In the genomic region with DNA sequence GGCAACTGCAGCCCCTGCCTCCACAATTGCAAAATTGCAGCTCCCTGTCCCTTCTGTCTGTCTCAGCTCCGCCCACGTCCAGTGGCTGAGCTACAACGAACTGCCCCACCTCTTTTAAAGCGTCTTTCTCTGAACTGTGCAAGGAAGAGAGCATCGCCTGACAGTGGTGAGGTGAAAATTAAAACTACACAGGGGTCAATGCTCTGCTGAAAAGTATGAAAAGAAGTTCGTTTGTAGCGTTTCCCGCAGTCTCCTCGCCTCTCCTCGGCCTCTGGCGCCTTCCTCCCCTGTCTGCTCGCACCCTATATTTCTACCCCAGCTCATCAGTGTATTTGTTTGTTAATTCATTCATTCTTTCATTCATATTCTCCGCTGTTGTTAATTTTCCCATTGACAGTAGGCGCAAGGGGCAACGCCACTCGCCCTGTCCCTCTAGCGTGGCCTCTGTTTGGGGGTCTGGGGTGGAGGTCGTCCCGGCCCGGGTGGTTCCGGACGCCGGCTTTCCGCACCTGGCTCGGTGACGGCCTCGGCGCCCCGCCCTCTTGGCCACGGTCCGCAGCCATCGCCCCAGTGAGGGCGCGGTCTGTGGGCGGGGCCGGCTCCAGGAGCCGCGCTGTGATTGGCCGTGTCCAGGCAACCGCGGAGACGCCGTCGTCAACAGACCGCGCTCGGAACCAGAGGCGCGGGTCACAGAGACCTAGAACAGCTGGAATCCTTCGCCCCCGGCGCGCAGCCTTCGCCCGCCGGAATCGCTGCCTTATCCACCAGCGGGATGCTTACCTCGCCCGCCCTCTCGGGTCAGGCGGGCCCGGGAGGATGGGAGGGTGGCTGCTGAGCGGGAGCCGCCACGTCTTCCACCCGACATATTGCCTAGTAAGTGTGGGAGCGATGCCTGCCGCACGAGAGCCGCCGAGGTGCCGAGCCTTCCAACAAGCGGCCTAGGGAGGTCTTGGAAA, we compare ENCODE assay signal across 9 cellular contexts. TPM values are rescaled to one million over a fixed set of nuclear protein-coding genes. Genes with fewer than 3 reads are reported as not detected.
DNase-seq lines count a peak whose midpoint lies in the region; ATAC-seq and TF ChIP-seq lines count a peak whose summit lies in the region.
"Had no signal": no experiment of that assay in that cellular context is flagged by ENCODE, and none has a peak within 500 bp of the region (broad histone marks: within the 10 kb centered on the region; RNA-seq: fewer than 3 reads in every experiment).

A gene with protein sequence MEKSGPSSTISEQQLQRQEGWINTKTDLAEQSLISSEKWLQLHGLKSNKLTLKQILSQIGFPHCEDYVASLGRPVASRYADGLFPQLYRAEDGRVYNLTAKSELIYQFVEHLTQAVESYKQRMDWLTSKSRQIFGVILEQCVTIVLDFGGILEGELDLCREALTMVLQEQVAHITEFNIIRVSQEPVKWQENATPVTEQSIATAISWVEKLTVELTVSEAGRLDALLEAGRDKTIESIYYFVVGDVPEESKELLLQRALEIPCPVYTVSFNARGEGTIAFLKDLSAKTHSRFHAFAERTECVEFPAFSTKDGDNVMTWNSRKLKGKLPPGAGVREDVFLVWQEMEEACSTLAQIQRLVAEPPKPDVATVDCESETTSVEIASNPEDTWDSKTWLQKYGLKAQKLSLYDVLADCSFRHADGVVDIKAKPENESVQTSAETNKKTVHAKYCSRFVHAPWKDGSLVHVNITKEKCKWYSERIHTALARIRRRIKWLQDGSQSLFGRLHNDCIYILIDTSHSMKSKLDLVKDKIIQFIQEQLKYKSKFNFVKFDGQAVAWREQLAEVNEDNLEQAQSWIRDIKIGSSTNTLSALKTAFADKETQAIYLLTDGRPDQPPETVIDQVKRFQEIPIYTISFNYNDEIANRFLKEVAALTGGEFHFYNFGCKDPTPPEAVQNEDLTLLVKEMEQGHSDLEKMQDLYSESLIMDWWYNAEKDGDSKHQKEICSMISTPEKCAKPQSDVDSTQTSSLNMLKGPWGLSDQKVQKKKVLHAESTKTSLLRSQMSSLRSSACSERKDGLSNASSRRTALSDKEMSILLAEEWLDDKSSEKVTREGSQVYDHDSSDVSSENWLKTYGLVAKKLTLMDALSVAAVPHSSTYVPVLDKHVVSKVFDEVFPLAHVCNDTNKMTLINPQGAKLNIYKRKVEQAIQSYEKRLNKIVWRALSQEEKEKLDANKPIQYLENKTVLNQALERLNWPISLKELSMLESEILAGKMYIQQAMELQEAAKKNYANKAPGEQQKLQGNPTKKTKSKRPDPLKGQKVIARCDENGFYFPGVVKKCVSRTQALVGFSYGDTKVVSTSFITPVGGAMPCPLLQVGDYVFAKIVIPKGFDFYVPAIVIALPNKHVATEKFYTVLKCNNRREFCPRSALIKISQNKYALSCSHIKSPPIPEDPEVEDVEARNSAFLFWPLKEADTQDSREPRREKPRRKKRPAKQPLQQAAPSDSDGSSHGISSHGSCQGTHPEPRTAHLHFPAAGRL (N-terminal part only) (plus strand): TSS at position 677 of the 956 bp plus-strand sequence. CDS start 5,926 bp downstream, outside the sequence.

- H3K4me3 ChIP-seq in Caco-2 (ENCODE audit: low read depth, low read length) (peak within 1 kb of the TSS; percentile 46), PC-9 (peak within 1 kb of the TSS; percentile 58), iPS-20b (ENCODE audit: low read length) (peak within 1 kb of the TSS; percentile 83), SJCRH30 (no peak within 1 kb of the TSS)

- H3K4me2 ChIP-seq in PC-9, result peak within 1 kb of the TSS; percentile 80

- H3K9ac ChIP-seq in iPS-20b (ENCODE audit: low read depth, low read length), result no peak within 1 kb of the TSS

- H3K9me3 ChIP-seq in Caco-2, result no peaks in the 10 kb centered on the region
- no peaks in the 10 kb centered on the region for H3K9me3 ChIP-seq in PC-9 (ENCODE audit: insufficient read depth, low read depth)
- H3K9me3 ChIP-seq in iPS-20b (ENCODE audit: insufficient read depth, low read depth, low read length), result no peaks in the 10 kb centered on the region
- no peaks in the 10 kb centered on the region for H3K9me3 ChIP-seq in SJCRH30 (replicated peaks)

- H3K36me3 ChIP-seq in Caco-2 (ENCODE audit: control insufficient read depth, insufficient read depth, low read length) (no peaks in the 10 kb centered on the region), PC-9 (ENCODE audit: low read depth) (no peaks in the 10 kb centered on the region), iPS-20b (ENCODE audit: insufficient read depth, low read depth, low read length) (no peaks in the 10 kb centered on the region), SJCRH30 (no peaks in the 10 kb centered on the region)

- H3K9me2 ChIP-seq in PC-9 (ENCODE audit: insufficient read depth), result no peaks in the 10 kb centered on the region

- ATAC-seq in GM19397 (IDR thresholded peaks at IDR 0.05; ENCODE audit: unreplicated experiment) (peak; percentile 65), HG03571 (IDR thresholded peaks at IDR 0.05; ENCODE audit: unreplicated experiment) (peak; percentile 72)

- CTCF ChIA-PET in Caco-2 (lab: Charles Lee), result no interaction called here
- CTCF ChIA-PET in PC-9 (lab: Charles Lee), result no interaction called here

- H3K36me3 Mint-ChIP-seq in Caco-2 (ENCODE audit: insufficient read depth, unreplicated experiment) (peaks cover 7% of the 10 kb centered on the region), brain (no peaks in the 10 kb centered on the region)

- POLR2A ChIA-PET in Caco-2 (lab: Charles Lee) (interaction anchor here (0.6 kb wide), 1 partner anchor 93 kb away, joined by 3 read pairs; no protein-coding TSS in a partner anchor), PC-9 (lab: Charles Lee; ENCODE audit: unreplicated experiment) (interaction anchor here (0.6 kb wide), 1 partner anchor 114 kb away, joined by 4 read pairs; no protein-coding TSS in a partner anchor)

- H4K20me1 ChIP-seq in PC-9 (ENCODE audit: insufficient read depth), result no peaks in the 10 kb centered on the region

- no peaks in the 10 kb centered on the region for H3K9me3 Mint-ChIP-seq in Caco-2 (ENCODE audit: unreplicated experiment)
- H3K9me3 Mint-ChIP-seq in brain, result peaks cover 0 to 3% (median 0%) of the 10 kb centered on the region in 5 experiments

- peak; percentile 80 to 94 for DNase-seq in Caco-2
- peak in 1 of 2 experiments; percentile 45 for DNase-seq in PC-9
- DNase-seq in stimulated activated CD4-positive, alpha-beta T cell treated with anti-CD3 and anti-CD28 coated beads, Interleukin-12 subunit alpha, Interleukin-12 subunit beta, amount 100 ng/mL, for 4 hours, result peak; percentile 54
- DNase-seq in SJCRH30, result no peak

- intact Hi-C loops in Caco-2 (cut with micrococcal nuclease; ENCODE audit: unreplicated experiment) (loop anchor here (10.0 kb wide), 1 partner anchor 92 kb away; a partner anchor contains a TSS), PC-9 (cut with micrococcal nuclease; ENCODE audit: unreplicated experiment) (loop anchor here (2.0 kb wide), 1 partner anchor 280 kb away; no protein-coding TSS in a partner anchor)

- H3F3A ChIP-seq in PC-9 (ENCODE audit: insufficient read depth, low read depth), result no peaks in the 10 kb centered on the region

- BruUV-seq in Caco-2 (replicated peaks; lab: Mats Ljungman, UMichigan) (no TSS peak), PC-9 (replicated peaks; lab: Mats Ljungman, UMichigan) (no TSS peak)

- peak within 1 kb of the TSS; percentile 87 for H3K4me3 Mint-ChIP-seq in Caco-2 (ENCODE audit: unreplicated experiment)
- H3K4me3 Mint-ChIP-seq in brain, result peak within 1 kb of the TSS; percentile 85 to 90 (median 89)

- H3K27me3 ChIP-seq in Caco-2 (replicated peaks; ENCODE audit: control insufficient read depth, insufficient read depth, low read length), result no peaks in the 10 kb centered on the region
- H3K27me3 ChIP-seq in PC-9 (ENCODE audit: insufficient read depth, low read depth), result no peaks in the 10 kb centered on the region
- H3K27me3 ChIP-seq in iPS-20b (ENCODE audit: insufficient read depth, low read length), result peaks cover 51% of the 10 kb centered on the region
- H3K27me3 ChIP-seq in SJCRH30, result no peaks in the 10 kb centered on the region

- peak within 1 kb of the TSS; percentile 9 for H3K27ac Mint-ChIP-seq in Caco-2 (ENCODE audit: unreplicated experiment)
- peak within 1 kb of the TSS in 4 of 5 experiments; percentile 11 to 48 (median 20) for H3K27ac Mint-ChIP-seq in brain

- H3K4me1 ChIP-seq in Caco-2 (peaks cover 21% of the 10 kb centered on the region), PC-9 (replicated peaks; ENCODE audit: insufficient read depth) (peaks cover 12% of the 10 kb centered on the region), iPS-20b (ENCODE audit: insufficient read depth, low read length) (0 out of 2 replicates have a peak, but pooled peaks cover 2% of the 10 kb centered on the region), SJCRH30 (0 out of 2 replicates have a peak, but pooled peaks cover 4% of the 10 kb centered on the region)

- no peak within 1 kb of the TSS for H3K27ac ChIP-seq in PC-9
- no peak within 1 kb of the TSS for H3K27ac ChIP-seq in iPS-20b (ENCODE audit: low read length)
- H3K27ac ChIP-seq in SJCRH30, result no peak within 1 kb of the TSS

- H3K4me1 Mint-ChIP-seq in Caco-2 (ENCODE audit: low read depth, unreplicated experiment) (peaks cover 22% of the 10 kb centered on the region), brain (peaks cover 19% of the 10 kb centered on the region)

- H3K27me3 Mint-ChIP-seq in Caco-2 (ENCODE audit: insufficient read depth, unreplicated experiment) (peaks cover 7% of the 10 kb centered on the region), brain (peaks cover 5% of the 10 kb centered on the region)

- TF ChIP-seq CTCF in Caco-2 (IDR thresholded peaks at IDR 0.05; ENCODE audit: insufficient read depth in 1 of 2, low read depth in 1 of 2, low read length in 1 of 2, severe bottlenecking in 1 of 2, unreplicated experiment in 1 of 2) (no peak), PC-9 (conservative IDR thresholded peaks at IDR 0.05) (no peak), brain (conservative IDR thresholded peaks at IDR 0.05) (no peak)

- no peaks in the 10 kb centered on the region for H3K79me2 ChIP-seq in PC-9 (ENCODE audit: low read depth)

- H2AFZ ChIP-seq in PC-9, result peak within 1 kb of the TSS; percentile 75

RNA-seq across cellular contexts. Expression of the gene that starts here (rescaled TPM):
- total RNA-seq in Caco-2 (2022), result not detected in 2 replicates
- not detected in 2 replicates for total RNA-seq in PC-9 (2021)
- 1.1 TPM for polyA plus RNA-seq in brain (ENCODE audit: insufficient read depth, low read depth, low replicate concordance)
- total RNA-seq in SJCRH30 (2014; rRNA removed; shearing (Covaris generic)), result not detected in 2 replicates
- total RNA-seq: T-helper 1 cell treated with Interleukin-12 subunit alpha and Interleukin-12 subunit beta and Interleukin-4 antibody, amounts not matched to agents 30 ng/mL and 1 ng/mL, for 36 hours had no signal

Comparison
In these comparisons a context has a peak if more than half of its experiments do, and no peak if none do; other contexts are left out.
1. Peak in DNase-seq and H3K4me3 ChIP-seq in Caco-2; RNA of the gene not detected or under 1 TPM.